In genomic region chr13:51113969-51114368, GRCh38 we compare ENCODE assay signal across 1 cellular context.
TF ChIP-seq lines count a peak whose summit lies in the region.

No MANE protein-coding gene starts in this region.

TF ChIP-seq in HEK293, 187 proteins besides CTCF, POLR2A, EP300 and RAD21 (continued from another document):
- no peak for TF ChIP-seq PRDM2 (tag by site-specific recombination; IDR thresholded peaks at IDR 0.05; ENCODE audit: borderline replicate concordance)
- peak; percentile 89 for TF ChIP-seq ZNF664 (tag by site-specific recombination; IDR thresholded peaks at IDR 0.05)
- TF ChIP-seq ZNF292 (tag by site-specific recombination; IDR thresholded peaks at IDR 0.05; ENCODE audit: borderline replicate concordance, low read depth): no peak
TF ChIP-seq in HEK293: peak in this region for 1.
